ENCODE assay signal across 8 cellular contexts in the genomic region with DNA sequence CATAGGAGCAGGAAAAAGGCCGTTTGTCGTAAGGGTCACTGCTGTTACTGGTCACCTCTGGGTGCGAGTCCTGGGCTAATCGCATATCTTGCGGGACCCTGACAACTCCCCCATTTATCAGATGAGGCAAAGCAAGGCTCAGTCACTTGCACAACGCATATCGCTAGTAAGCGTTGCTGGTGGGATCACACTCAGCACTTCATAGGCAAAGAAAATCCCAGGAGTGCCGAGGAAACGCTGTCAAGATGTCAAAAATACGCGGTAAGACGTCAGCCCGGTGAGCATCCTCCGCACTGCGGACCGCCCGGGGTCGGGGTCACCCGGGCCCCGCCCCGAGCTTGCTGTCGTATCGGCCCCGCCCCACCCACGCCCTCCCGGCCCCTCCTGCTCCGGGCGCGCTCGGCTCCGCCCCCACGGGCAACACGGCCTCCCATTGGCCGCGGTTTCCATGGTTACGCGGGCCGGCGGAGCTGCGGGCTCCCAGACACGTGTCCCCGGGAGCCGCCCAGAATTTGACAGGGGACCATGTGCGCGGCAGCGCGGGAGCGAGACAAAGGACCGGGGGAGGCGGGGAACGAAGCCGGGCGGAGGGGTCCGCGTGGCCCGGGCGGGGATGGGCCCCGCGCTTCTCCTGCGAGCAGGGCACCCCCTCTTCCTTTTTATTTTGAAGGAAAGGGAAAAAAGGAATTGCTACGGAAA.
DNase-seq lines count a peak whose midpoint lies in the region; ATAC-seq and TF ChIP-seq lines count a peak whose summit lies in the region.

No MANE protein-coding gene starts in this region.

- H3K27ac ChIP-seq in SK-N-MC (no peak overlapping the region), osteoblast (ENCODE audit: low read depth, low read length) (no peak overlapping the region), subcutaneous abdominal adipose tissue (ENCODE audit: low read depth, low read length) (no peak overlapping the region)

- no peaks in the 10 kb centered on the region for H3K36me3 Mint-ChIP-seq in CD14-positive monocyte
- no peaks in the 10 kb centered on the region for H3K36me3 Mint-ChIP-seq in activated naive CD8-positive, alpha-beta T cell treated with anti-CD3 and anti-CD28 coated beads for 36 hours
- peaks cover 5% of the 10 kb centered on the region for H3K36me3 Mint-ChIP-seq in glutamatergic neuron (ENCODE audit: unreplicated experiment)

- H2AFZ ChIP-seq in osteoblast (ENCODE audit: low read length): peak overlapping the region; percentile 54

- H3K9ac ChIP-seq in SK-N-MC (ENCODE audit: insufficient read length) (no peak overlapping the region), subcutaneous abdominal adipose tissue (ENCODE audit: low read length in 5 of 5) (no peak overlapping the region)

- H3K27ac Mint-ChIP-seq in CD14-positive monocyte: peak overlapping the region in 3 of 7 donors; percentile 15 to 75 (median 63)
- H3K27ac Mint-ChIP-seq in activated naive CD8-positive, alpha-beta T cell treated with anti-CD3 and anti-CD28 coated beads for 36 hours: no peak overlapping the region
- peak overlapping the region; percentile 43 for H3K27ac Mint-ChIP-seq in glutamatergic neuron (ENCODE audit: unreplicated experiment)

- no peak for TF ChIP-seq CTCF in CD14-positive monocyte (IDR thresholded peaks at IDR 0.05)
- TF ChIP-seq CTCF in glutamatergic neuron (IDR thresholded peaks at IDR 0.05; ENCODE audit: partially characterized antibody, unreplicated experiment): no peak
- TF ChIP-seq CTCF in osteoblast (IDR thresholded peaks at IDR 0.05; ENCODE audit: extremely low read depth, low read depth, low read length): no peak

- peak; percentile 49 for ATAC-seq in HG03342 (IDR thresholded peaks at IDR 0.05; ENCODE audit: unreplicated experiment)
- no peak for ATAC-seq in HG02885 (IDR thresholded peaks at IDR 0.05; ENCODE audit: poor library complexity, unreplicated experiment)

- H3K4me3 ChIP-seq in SK-N-MC: no peak overlapping the region
- peak overlapping the region; percentile 67 for H3K4me3 ChIP-seq in osteoblast (ENCODE audit: insufficient read depth, low read length)
- H3K4me3 ChIP-seq in subcutaneous abdominal adipose tissue (ENCODE audit: low read depth in 1 of 5, low read length in 5 of 5): peak overlapping the region; percentile 31 to 47 (median 39)

- H3K27me3 Mint-ChIP-seq in CD14-positive monocyte (ENCODE audit: low read depth in 3 of 3) (peaks cover 27 to 40% (median 27%) of the 10 kb centered on the region in 3 donors), glutamatergic neuron (ENCODE audit: unreplicated experiment) (peaks cover 10% of the 10 kb centered on the region)
- H3K27me3 Mint-ChIP-seq in activated naive CD8-positive, alpha-beta T cell treated with anti-CD3 and anti-CD28 coated beads for 36 hours: peaks cover 19% of the 10 kb centered on the region

- H3K27me3 ChIP-seq in osteoblast (ENCODE audit: insufficient read depth, low read length) (peaks cover 19% of the 10 kb centered on the region), subcutaneous abdominal adipose tissue (ENCODE audit: control insufficient read depth in 5 of 5, insufficient read depth in 4 of 5, low read length in 5 of 5) (peaks cover 14 to 31% (median 27%) of the 10 kb centered on the region in 5 donors)

- H3K4me3 Mint-ChIP-seq in CD14-positive monocyte (peak overlapping the region; percentile 57 to 81), glutamatergic neuron (ENCODE audit: unreplicated experiment) (peak overlapping the region; percentile 30)
- H3K4me3 Mint-ChIP-seq in activated naive CD8-positive, alpha-beta T cell treated with anti-CD3 and anti-CD28 coated beads for 36 hours: peak overlapping the region; percentile 61

- H3K4me1 ChIP-seq in osteoblast (ENCODE audit: insufficient read depth, low read length) (peaks cover 21% of the 10 kb centered on the region), subcutaneous abdominal adipose tissue (ENCODE audit: control insufficient read depth in 5 of 5, insufficient read depth in 5 of 5, low read length in 5 of 5) (peaks cover 0 to 38% (median 26%) of the 10 kb centered on the region in 5 donors)

- peak; percentile 91 for DNase-seq in CD14-positive monocyte (ENCODE audit: low spot score)
- DNase-seq in SK-N-MC (ENCODE audit: low read depth, low spot score): peak; percentile 22
- peak; percentile 95 for DNase-seq in activated naive CD8-positive, alpha-beta T cell treated with anti-CD3 and anti-CD28 coated beads for 36 hours
- peak; percentile 98 for DNase-seq in glutamatergic neuron
- DNase-seq in osteoblast (ENCODE audit: insufficient read length, low spot score, missing footprints): peak; percentile 100

- H3K4me1 Mint-ChIP-seq in CD14-positive monocyte: peaks cover 33% of the 10 kb centered on the region
- H3K4me1 Mint-ChIP-seq in activated naive CD8-positive, alpha-beta T cell treated with anti-CD3 and anti-CD28 coated beads for 36 hours: peaks cover 31% of the 10 kb centered on the region
- H3K4me1 Mint-ChIP-seq in glutamatergic neuron (ENCODE audit: low read depth, unreplicated experiment): peaks cover 9% of the 10 kb centered on the region

- H3K36me3 ChIP-seq in SK-N-MC (ENCODE audit: insufficient read depth, low read length) (no peaks in the 10 kb centered on the region), osteoblast (ENCODE audit: insufficient read depth, low read length) (no peaks in the 10 kb centered on the region), subcutaneous abdominal adipose tissue (ENCODE audit: control insufficient read depth in 5 of 5, insufficient read depth in 5 of 5, low read length in 5 of 5) (no peaks in the 10 kb centered on the region)

- H3K79me2 ChIP-seq in osteoblast (ENCODE audit: insufficient read depth, low read length): no peaks in the 10 kb centered on the region

- peak overlapping the region; percentile 91 for H3K4me2 ChIP-seq in osteoblast (ENCODE audit: insufficient read depth, low read length)

- intact Hi-C loops in CD14-positive monocyte (cut with micrococcal nuclease): loop anchor here in 1 of 2 donors (5.0 to 10.0 kb wide), 2 partner anchors 81 to 107 kb away; partner anchors contain the start of gene IER5L

- H3K9me3 ChIP-seq in SK-N-MC (ENCODE audit: low read depth, low read length) (no peaks in the 10 kb centered on the region), osteoblast (ENCODE audit: low read depth, low read length) (no peaks in the 10 kb centered on the region), subcutaneous abdominal adipose tissue (ENCODE audit: control insufficient read depth in 5 of 5, low read length in 5 of 5) (peaks cover 0 to 2% (median 0%) of the 10 kb centered on the region in 5 donors)

- H4K20me1 ChIP-seq in osteoblast (ENCODE audit: insufficient read depth, low read length): no peaks in the 10 kb centered on the region

- H3K9me3 Mint-ChIP-seq in CD14-positive monocyte: peaks cover 0 to 3% (median 0%) of the 10 kb centered on the region in 7 donors
- H3K9me3 Mint-ChIP-seq in activated naive CD8-positive, alpha-beta T cell treated with anti-CD3 and anti-CD28 coated beads for 36 hours: no peaks in the 10 kb centered on the region
- H3K9me3 Mint-ChIP-seq in glutamatergic neuron (ENCODE audit: unreplicated experiment): peaks cover 3% of the 10 kb centered on the region

Comparison
In these comparisons a context has a peak if more than half of its experiments do, and no peak if none do; other contexts are left out.
1. DNase-seq: peak in every context shown above with its lines; median percentile 100 in osteoblast; 98 in glutamatergic neuron; 95 in activated naive CD8-positive, alpha-beta T cell treated with anti-CD3 and anti-CD28 coated beads for 36 hours; 91 in CD14-positive monocyte; 22 in SK-N-MC.